1 cellular context compared by ENCODE assay signal in genomic region chr11:3904228-3904627, GRCh38.
TF ChIP-seq lines count a peak whose summit lies in the region.

No MANE protein-coding gene starts in this region.

TF ChIP-seq in H1, 55 proteins besides CTCF, POLR2A, EP300 and RAD21:
- no peak for TF ChIP-seq SRF (IDR thresholded peaks at IDR 0.05; ENCODE audit: low read depth, low read length)
- TF ChIP-seq RFX5 (IDR thresholded peaks at IDR 0.05; ENCODE audit: borderline replicate concordance, low read depth, low read length) = no peak
- no peak for TF ChIP-seq TBP (IDR thresholded peaks at IDR 0.05; ENCODE audit: low read depth, low read length)
- no peak for TF ChIP-seq SIRT6 (IDR thresholded peaks at IDR 0.05; ENCODE audit: low read length)
- TF ChIP-seq, protein P1, sequence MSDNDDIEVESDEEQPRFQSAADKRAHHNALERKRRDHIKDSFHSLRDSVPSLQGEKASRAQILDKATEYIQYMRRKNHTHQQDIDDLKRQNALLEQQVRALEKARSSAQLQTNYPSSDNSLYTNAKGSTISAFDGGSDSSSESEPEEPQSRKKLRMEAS (IDR thresholded peaks at IDR 0.05) = no peak
- TF ChIP-seq ASH2L (IDR thresholded peaks at IDR 0.05; ENCODE audit: low read length) = no peak
- TF ChIP-seq, protein P2, sequence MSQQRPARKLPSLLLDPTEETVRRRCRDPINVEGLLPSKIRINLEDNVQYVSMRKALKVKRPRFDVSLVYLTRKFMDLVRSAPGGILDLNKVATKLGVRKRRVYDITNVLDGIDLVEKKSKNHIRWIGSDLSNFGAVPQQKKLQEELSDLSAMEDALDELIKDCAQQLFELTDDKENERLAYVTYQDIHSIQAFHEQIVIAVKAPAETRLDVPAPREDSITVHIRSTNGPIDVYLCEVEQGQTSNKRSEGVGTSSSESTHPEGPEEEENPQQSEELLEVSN (IDR thresholded peaks at IDR 0.05) = no peak
- no peak for TF ChIP-seq SP2 (IDR thresholded peaks at IDR 0.05; ENCODE audit: low read length)
- TF ChIP-seq ZNF274 (IDR thresholded peaks at IDR 0.05; ENCODE audit: borderline replicate concordance, extremely low read depth, low read length) = no peak
- TF ChIP-seq CTBP2 (IDR thresholded peaks at IDR 0.05; ENCODE audit: borderline replicate concordance, insufficient read depth, insufficient read length, low read length) = no peak
- TF ChIP-seq TAF7 (optimal IDR thresholded peaks at IDR 0.05; ENCODE audit: borderline replicate concordance, low read depth, low read length) = no peak
- no peak for TF ChIP-seq CHD7 (IDR thresholded peaks at IDR 0.05; ENCODE audit: insufficient replicate concordance, low read length)
